In genomic region chr4:8871417-8872401, GRCh38 we compare ENCODE assay signal across 13 cellular contexts. TPM values are rescaled to one million over a fixed set of nuclear protein-coding genes. Genes with fewer than 3 reads are reported as not detected.
DNase-seq lines count a peak whose midpoint lies in the region; ATAC-seq and TF ChIP-seq lines count a peak whose summit lies in the region.
"Had no signal": no experiment of that assay in that cellular context is flagged by ENCODE, and none has a peak within 500 bp of the region (broad histone marks: within the 10 kb centered on the region; RNA-seq: fewer than 3 reads in every experiment).

HMX1 (minus strand) TSS chr4:8871839; CDS start chr4:8871614, 225 bp downstream.

- peaks cover 89% of the 10 kb centered on the region for H3K27me3 Mint-ChIP-seq in brain

- H3K4me3 ChIP-seq in left ventricle myocardium inferior = peak within 1 kb of the TSS; percentile 43
- H3K4me3 ChIP-seq in urinary bladder (ENCODE audit: low read depth, low read length) = peak within 1 kb of the TSS; percentile 21

- intact Hi-C loops in left ventricle myocardium inferior (cut with micrococcal nuclease) (no loop called here), Right ventricle myocardium superior (cut with DNase I) (no loop called here)

- H3K4me1 ChIP-seq in left ventricle myocardium inferior (peaks cover 15% of the 10 kb centered on the region), urinary bladder (ENCODE audit: insufficient read depth) (no peaks in the 10 kb centered on the region)

- WGBS in urinary bladder = under 1% methylated on average over 130 of the region's 134 CpGs

- no peaks in the 10 kb centered on the region for H3K36me3 Mint-ChIP-seq in brain

- peak within 1 kb of the TSS in 2 of 5 experiments; percentile 22 to 56 for H3K27ac Mint-ChIP-seq in brain

- no peaks in the 10 kb centered on the region for H3K9me3 ChIP-seq in left ventricle myocardium inferior (replicated peaks)
- H3K9me3 ChIP-seq: neutrophil had no signal

- TF ChIP-seq CTCF in left ventricle myocardium inferior (IDR thresholded peaks at IDR 0.05; ENCODE audit: borderline replicate concordance) (no peak), brain (conservative IDR thresholded peaks at IDR 0.05) (no peak)

- H3K4me3 Mint-ChIP-seq in brain = peak within 1 kb of the TSS; percentile 81 to 89 (median 85)

- H3K36me3 ChIP-seq in left ventricle myocardium inferior (no peaks in the 10 kb centered on the region), urinary bladder (ENCODE audit: insufficient read depth) (no peaks in the 10 kb centered on the region)
- H3K36me3 ChIP-seq: neutrophil had no signal

- ATAC-seq in Right ventricle myocardium superior (ENCODE audit: poor library complexity) (no peak), HG03521 (IDR thresholded peaks at IDR 0.05; ENCODE audit: unreplicated experiment) (no peak), HG03139 (IDR thresholded peaks at IDR 0.05; ENCODE audit: unreplicated experiment) (no peak)

- H3K27me3 ChIP-seq in left ventricle myocardium inferior (ENCODE audit: low read depth) = peaks cover 100% of the 10 kb centered on the region

- H3K27ac ChIP-seq in left ventricle myocardium inferior (replicated peaks) (no peak within 1 kb of the TSS), urinary bladder (ENCODE audit: low read depth) (no peak within 1 kb of the TSS)
- H3K27ac ChIP-seq: neutrophil had no signal

- H3K4me1 Mint-ChIP-seq in brain = peaks cover 17% of the 10 kb centered on the region

- peaks cover 0 to 4% (median 0%) of the 10 kb centered on the region in 5 experiments for H3K9me3 Mint-ChIP-seq in brain

- DNase-seq in left ventricle myocardium inferior (peak; percentile 19), Right ventricle myocardium superior (no peak), left kidney (ENCODE audit: low read depth, low spot score) (peak; percentile 80), AML-193 (lab: John Stamatoyannopoulos, UW) (no peak)
- DNase-seq: GOT3, NCI-H446 treated with DMSO at 0.1 percent for 48 hours had no signal

RNA-seq across cellular contexts. Expression of gene HMX1, which starts in this region (rescaled TPM):
- total RNA-seq in left ventricle myocardium inferior (not detected), Right ventricle myocardium superior (not detected), urinary bladder (0.26 TPM)
- polyA plus RNA-seq in brain (ENCODE audit: insufficient read depth, low read depth, low replicate concordance) (not detected), urinary bladder (not detected)
- total RNA-seq: fibroblast of villous mesenchyme had no signal
- polyA plus RNA-seq: adipose tissue had no signal

Comparison
In these comparisons a context has a peak if more than half of its experiments do, and no peak if none do; other contexts are left out.
1. Peak in DNase-seq and H3K4me3 ChIP-seq in left ventricle myocardium inferior; RNA of the gene not detected or under 1 TPM.